In the genomic region with DNA sequence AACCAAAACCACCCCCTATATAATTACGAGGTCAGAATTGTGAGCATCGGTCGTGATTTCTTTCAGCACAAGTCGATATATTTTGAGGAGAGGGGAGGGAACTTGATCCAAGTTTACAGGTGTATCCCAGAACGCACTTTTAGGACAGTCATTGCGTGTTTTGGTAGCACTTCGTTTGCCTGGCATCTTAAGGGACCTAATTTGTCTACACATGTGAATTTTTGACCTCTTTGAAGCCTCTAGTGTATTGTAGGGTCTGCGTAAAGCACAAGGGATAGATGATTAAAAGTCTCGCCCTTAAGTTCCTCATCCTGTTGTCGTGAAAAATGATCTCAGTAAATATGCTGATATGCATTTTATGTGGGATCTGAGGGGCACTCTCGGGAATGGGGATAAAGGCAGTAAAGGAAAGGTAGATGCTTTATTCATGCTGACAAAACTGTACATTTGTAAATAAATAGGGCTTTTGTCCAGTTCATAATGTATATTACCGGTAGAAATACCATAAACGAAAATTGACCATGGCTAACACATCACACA, we compare ENCODE assay signal across 8 cellular contexts. TPM values are rescaled to one million over a fixed set of nuclear protein-coding genes. Genes with fewer than 3 reads are reported as not detected.
A peak's percentile ranks its signal among the peaks of the same experiment; 100 is the strongest.
DNase-seq lines count a peak whose midpoint lies in the region; ATAC-seq and TF ChIP-seq lines count a peak whose summit lies in the region.

No MANE protein-coding gene starts in this region.

- H3K4me3 Mint-ChIP-seq in activated CD8-positive, alpha-beta T cell treated with anti-CD3 and anti-CD28 coated beads for 36 hours = peak overlapping the region; percentile 87

- no peak for TF ChIP-seq CTCF in activated CD8-positive, alpha-beta T cell treated with anti-CD3 and anti-CD28 coated beads for 36 hours (IDR thresholded peaks at IDR 0.05)
- TF ChIP-seq CTCF in stomach (IDR thresholded peaks at IDR 0.05) = no peak

- H3K4me1 ChIP-seq in iPS-18a (ENCODE audit: control insufficient read depth, low read depth, low read length) (peaks cover 12% of the 10 kb centered on the region), stomach (peaks cover 0 to 29% (median 25%) of the 10 kb centered on the region in 4 donors)

- POLR2A ChIA-PET in activated CD8-positive, alpha-beta T cell treated with anti-CD3 and anti-CD28 coated beads for 36 hours (lab: Charles Lee) = no interaction called here

- TF ChIP-seq POLR2A in stomach (IDR thresholded peaks at IDR 0.05) = no peak

- no peaks in the 10 kb centered on the region for H3K9me3 Mint-ChIP-seq in activated CD8-positive, alpha-beta T cell treated with anti-CD3 and anti-CD28 coated beads for 36 hours

- no peaks in the 10 kb centered on the region for H3K9me3 ChIP-seq in iPS-18a (ENCODE audit: control insufficient read depth, low read depth, low read length)
- H3K9me3 ChIP-seq in stomach = no peaks in the 10 kb centered on the region

- no peak for ATAC-seq in activated CD8-positive, alpha-beta T cell treated with anti-CD3 and anti-CD28 coated beads for 36 hours
- no peak for ATAC-seq in HG03108 (IDR thresholded peaks at IDR 0.05; ENCODE audit: unreplicated experiment)

- intact Hi-C loops in activated CD8-positive, alpha-beta T cell treated with anti-CD3 and anti-CD28 coated beads for 36 hours (cut with micrococcal nuclease) = loop anchor here (10.0 kb wide), 1 partner anchor 111 kb away; the partner anchor contains the start of gene LGR4
- intact Hi-C loops in stomach (cut with DNase I; ENCODE audit: low total_unique reads) = no loop called here

- CTCF ChIA-PET in activated CD8-positive, alpha-beta T cell treated with anti-CD3 and anti-CD28 coated beads for 36 hours (lab: Charles Lee) = interaction anchor here (0.8 kb wide), 1 partner anchor 135 kb away, joined by 3 read pairs; no protein-coding TSS in a partner anchor

- H3K27me3 ChIP-seq in iPS-18a (ENCODE audit: control insufficient read depth, insufficient read depth, low read length) (no peaks in the 10 kb centered on the region), stomach (no peaks in the 10 kb centered on the region)

- peak overlapping the region; percentile 31 for H3K9ac ChIP-seq in iPS-18a (ENCODE audit: low read length)

- WGBS in stomach, 5 donors = 29 to 41% (median 33%) methylated on average over 13 of the region's 13 CpGs

- TF ChIP-seq EP300 in stomach (IDR thresholded peaks at IDR 0.05) = no peak

- DNase-seq in NCI-H2227 (lab: John Stamatoyannopoulos, UW; ENCODE audit: unreplicated experiment) (peak; percentile 47), NCI-H2227 treated with DMSO at 0.1 percent for 48 hours (lab: John Stamatoyannopoulos, UW) (no peak), stomach (no peak), HuH-7.5 (ENCODE audit: low spot score) (no peak), NCI-H510A (lab: John Stamatoyannopoulos, UW) (no peak)
- no peak for DNase-seq in activated CD8-positive, alpha-beta T cell treated with anti-CD3 and anti-CD28 coated beads for 36 hours

- H3K27ac ChIP-seq in iPS-18a (ENCODE audit: low read length) (peak overlapping the region; percentile 51), stomach (peak overlapping the region; percentile 24 to 77 (median 71))

- H3K4me3 ChIP-seq in iPS-18a (ENCODE audit: low read length) = peak overlapping the region; percentile 94
- peak overlapping the region; percentile 74 to 86 (median 82) for H3K4me3 ChIP-seq in stomach

- peak overlapping the region; percentile 90 for H3K27ac Mint-ChIP-seq in activated CD8-positive, alpha-beta T cell treated with anti-CD3 and anti-CD28 coated beads for 36 hours

- no peaks in the 10 kb centered on the region for H3K27me3 Mint-ChIP-seq in activated CD8-positive, alpha-beta T cell treated with anti-CD3 and anti-CD28 coated beads for 36 hours

- H3K36me3 Mint-ChIP-seq in activated CD8-positive, alpha-beta T cell treated with anti-CD3 and anti-CD28 coated beads for 36 hours (ENCODE audit: low read depth) = no peaks in the 10 kb centered on the region

- H3K36me3 ChIP-seq in iPS-18a (ENCODE audit: control insufficient read depth, low read depth, low read length) (peaks cover 18% of the 10 kb centered on the region), stomach (peaks cover 0 to 15% (median 13%) of the 10 kb centered on the region in 4 donors)

- H3K4me1 Mint-ChIP-seq in activated CD8-positive, alpha-beta T cell treated with anti-CD3 and anti-CD28 coated beads for 36 hours (ENCODE audit: low read depth) = peaks cover 30% of the 10 kb centered on the region

RNA-seq across cellular contexts. Expression of gene CCDC34, which starts 0.6 kb away (rescaled TPM):
- 10 to 100 TPM; 26.8 to 28.5 TPM for total RNA-seq in activated CD8-positive, alpha-beta T cell treated with anti-CD3 and anti-CD28 coated beads for 36 hours
- 10 to 100 TPM in 1 of 5 donors, 1 to 10 TPM in 2, under 1 TPM in 1, not detected in 1; 0.89 to 65.8 (median 6.0) TPM for total RNA-seq in stomach
- 10 to 100 TPM in 2 of 3 donors, 1 to 10 TPM in 1; 7.0 to 25.2 (median 11.7) TPM for polyA plus RNA-seq in stomach
